ENCODE assay signal across 8 cellular contexts in the genomic region with DNA sequence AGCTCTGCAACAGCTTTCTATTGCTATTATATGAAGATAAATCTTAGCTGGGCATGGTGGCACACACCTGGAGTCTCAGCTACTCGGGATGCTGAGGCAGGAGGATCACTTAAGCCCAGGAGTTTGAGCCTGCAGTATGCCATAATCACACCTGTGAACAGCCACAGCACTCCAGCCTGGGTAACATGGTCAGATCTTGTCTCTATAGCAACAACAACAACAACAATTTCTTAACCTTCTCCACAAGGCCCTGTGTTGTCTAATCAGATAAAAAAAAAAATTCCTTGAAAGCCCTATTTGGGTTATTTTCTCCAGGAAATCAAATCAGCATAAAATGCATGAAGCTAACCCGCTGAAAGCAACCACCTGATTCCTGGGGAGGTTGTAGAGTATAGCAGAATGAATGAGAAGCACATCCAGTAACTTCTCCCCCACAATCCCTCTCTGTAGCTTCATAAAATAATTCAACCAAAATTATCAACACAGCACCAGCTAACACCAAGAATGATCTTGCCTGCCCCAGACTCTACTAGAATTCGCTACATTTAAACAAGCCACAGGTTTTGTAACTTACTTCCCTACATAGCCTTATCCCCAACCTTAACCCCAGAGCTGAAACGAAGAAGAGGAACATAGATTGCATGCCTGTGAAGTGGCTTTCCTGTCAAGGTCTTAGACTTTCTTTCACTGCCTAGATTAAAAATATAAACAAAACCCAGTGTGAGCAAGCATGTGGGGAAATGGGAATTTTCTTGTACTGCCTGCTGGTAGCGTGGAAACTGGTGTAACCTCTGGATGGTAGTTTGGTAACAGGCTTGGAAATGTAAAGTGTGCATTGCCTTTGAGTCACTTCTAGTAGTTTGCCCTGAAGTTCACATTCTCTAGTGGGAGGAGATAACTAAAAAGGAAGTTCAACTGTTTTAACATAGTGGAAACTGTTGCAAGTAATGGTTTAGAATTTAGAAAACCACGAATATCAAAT.
A peak's percentile ranks its signal among the peaks of the same experiment; 100 is the strongest.
DNase-seq lines count a peak whose midpoint lies in the region; ATAC-seq and TF ChIP-seq lines count a peak whose summit lies in the region.

No MANE protein-coding gene starts in this region.

- H3K36me3 Mint-ChIP-seq in dendritic cell treated with granulocyte-macrophage colony-stimulating factor and Interleukin-4, amounts not matched to agents 40 ng/mL and 50 ng/mL, for 4 days (ENCODE audit: low read depth): no peaks in the 10 kb centered on the region

- intact Hi-C loops in dendritic cell treated with granulocyte-macrophage colony-stimulating factor and Interleukin-4, amounts not matched to agents 40 ng/mL and 50 ng/mL, for 4 days (cut with micrococcal nuclease): loop anchor here (2.0 kb wide), 1 partner anchor 57 kb away; no protein-coding TSS in a partner anchor

- peak overlapping the region; percentile 84 for H3K27ac Mint-ChIP-seq in dendritic cell treated with granulocyte-macrophage colony-stimulating factor and Interleukin-4, amounts not matched to agents 40 ng/mL and 50 ng/mL, for 4 days

- no peaks in the 10 kb centered on the region for H3K27me3 ChIP-seq in GM06990 (replicated peaks; ENCODE audit: control insufficient read depth, insufficient read depth, low read length)
- no peaks in the 10 kb centered on the region for H3K27me3 ChIP-seq in HAP-1 (ENCODE audit: low read depth)

- peaks cover 38% of the 10 kb centered on the region for H3K4me1 Mint-ChIP-seq in dendritic cell treated with granulocyte-macrophage colony-stimulating factor and Interleukin-4, amounts not matched to agents 40 ng/mL and 50 ng/mL, for 4 days (ENCODE audit: low read depth)

- in situ Hi-C loops in HAP-1 (cut with MboI; ENCODE audit: low sequenced_read_pairs): no loop called here

- TF ChIP-seq CTCF in GM06990 (IDR thresholded peaks at IDR 0.05; ENCODE audit: insufficient read depth, low read length, poor library complexity, severe bottlenecking): no peak

- H3K4me3 ChIP-seq in GM06990 (replicated peaks; ENCODE audit: low read depth, low read length) (peak overlapping the region; percentile 18), HAP-1 (no peak overlapping the region)

- H3K9me3 Mint-ChIP-seq in dendritic cell treated with granulocyte-macrophage colony-stimulating factor and Interleukin-4, amounts not matched to agents 40 ng/mL and 50 ng/mL, for 4 days: no peaks in the 10 kb centered on the region

- ATAC-seq in GM21529 (IDR thresholded peaks at IDR 0.05; ENCODE audit: unreplicated experiment): peak; percentile 70

- peak overlapping the region; percentile 20 for H3K4me3 Mint-ChIP-seq in dendritic cell treated with granulocyte-macrophage colony-stimulating factor and Interleukin-4, amounts not matched to agents 40 ng/mL and 50 ng/mL, for 4 days

- H3K4me1 ChIP-seq in HAP-1: no peaks in the 10 kb centered on the region

- no peak for DNase-seq in GM06990 (ENCODE audit: extremely low read depth, insufficient read length)
- DNase-seq in Kasumi-1 (lab: John Stamatoyannopoulos, UW): peak; percentile 91 to 95
- no peak for DNase-seq in NCI-H446 treated with DMSO at 0.1 percent for 48 hours (lab: John Stamatoyannopoulos, UW)
- DNase-seq in HAP-1 (ENCODE audit: low spot score in 2 of 2): no peak
- no peak for DNase-seq in GOT3 (lab: John Stamatoyannopoulos, UW)
- DNase-seq in OCI-M2 (lab: John Stamatoyannopoulos, UW; ENCODE audit: unreplicated experiment): no peak

- H3K27me3 Mint-ChIP-seq in dendritic cell treated with granulocyte-macrophage colony-stimulating factor and Interleukin-4, amounts not matched to agents 40 ng/mL and 50 ng/mL, for 4 days: no peaks in the 10 kb centered on the region

- H3K9me3 ChIP-seq in HAP-1: no peaks in the 10 kb centered on the region

- H3K36me3 ChIP-seq in GM06990 (ENCODE audit: control insufficient read depth, insufficient read depth, low read length): no peaks in the 10 kb centered on the region
- H3K36me3 ChIP-seq in HAP-1 (replicated peaks): no peaks in the 10 kb centered on the region

Comparison
In these comparisons a context has a peak if more than half of its experiments do, and no peak if none do; other contexts are left out.
1. DNase-seq: peak in Kasumi-1 (2 of 2); none in GM06990 (single experiment), NCI-H446 treated with DMSO at 0.1 percent for 48 hours (single experiment), HAP-1 (0 of 2), GOT3 (single experiment) and OCI-M2 (single experiment).